Comparison of ENCODE assay signal across 15 cellular contexts in the genomic region with DNA sequence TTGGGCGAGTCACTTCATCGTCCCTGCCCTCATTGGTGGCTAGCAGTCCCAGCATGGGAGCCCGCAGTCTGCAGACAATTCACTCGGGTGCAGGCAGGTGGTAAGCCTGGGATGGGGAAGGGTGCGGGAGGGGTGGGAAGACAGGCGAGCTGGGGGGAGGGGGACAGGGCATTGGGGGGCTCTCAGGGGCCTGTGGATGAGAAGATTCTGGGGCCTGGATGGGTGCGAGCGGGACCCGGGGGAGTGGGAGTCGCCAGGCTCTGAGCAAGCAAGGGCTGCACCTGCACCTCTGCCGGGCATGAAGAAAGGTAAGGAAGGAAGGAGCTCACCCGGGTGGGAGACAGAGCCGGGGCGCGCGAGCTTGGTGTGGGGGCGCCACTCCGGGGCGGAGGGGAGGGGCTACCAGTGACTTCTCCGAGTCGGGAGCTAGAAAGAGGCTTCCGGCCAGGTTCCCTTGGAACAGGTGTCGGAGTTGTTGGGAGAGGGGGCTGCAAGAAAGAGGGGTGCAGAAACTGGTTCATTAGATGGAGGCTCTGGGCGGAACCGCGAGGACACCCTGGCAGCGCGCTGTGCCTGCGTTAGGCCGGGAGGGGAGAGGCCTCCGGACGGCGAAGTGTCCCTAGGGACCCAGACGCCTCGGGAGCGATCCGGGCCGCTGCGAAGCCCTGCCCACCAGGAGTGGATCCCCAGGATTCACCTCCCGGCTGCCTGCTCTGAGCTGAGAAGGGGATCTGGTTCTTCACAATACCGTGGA.
DNase-seq lines count a peak whose midpoint lies in the region; ATAC-seq, FAIRE-seq and TF ChIP-seq lines count a peak whose summit lies in the region.
"Had no signal": no experiment of that assay in that cellular context is flagged by ENCODE, and none has a peak within 500 bp of the region (broad histone marks: within the 10 kb centered on the region; RNA-seq: fewer than 3 reads in every experiment).

No MANE protein-coding gene starts in this region.

- H3K79me2 ChIP-seq in H1 (ENCODE audit: control insufficient read depth in 1 of 2, insufficient read depth in 2 of 2, low read length in 2 of 2): peaks cover 0 to 2% of the 10 kb centered on the region in 2 experiments; a peak in 1 of 4 replicates

- H3K4ac ChIP-seq in H1 (replicated peaks; ENCODE audit: insufficient read length, low read depth, low read length): no peak overlapping the region

- H4K91ac ChIP-seq in H1 (replicated peaks; ENCODE audit: insufficient read length, low read length): peak overlapping the region; percentile 51

- no peaks in the 10 kb centered on the region for H4K20me1 ChIP-seq in H1 (replicated peaks in 1 of 2; ENCODE audit: control insufficient read depth in 1 of 2, insufficient read depth in 2 of 2, low read length in 2 of 2)

- no peaks in the 10 kb centered on the region for H3K23me2 ChIP-seq in H1 (ENCODE audit: low read depth, low read length)

- H2BK5ac ChIP-seq in H1 (ENCODE audit: low read depth, low read length): peak overlapping the region; percentile 53; the same call in 1 of the 2 replicates

- no peak for FAIRE-seq in H1 (lab: Jason Lieb, UNC)
- FAIRE-seq: D721Med had no signal

- H3K18ac ChIP-seq in H1 (ENCODE audit: extremely low read depth, low read length): no peak overlapping the region; the same call in 1 of the 2 replicates

- no peak for TF ChIP-seq EP300 in H1 (IDR thresholded peaks at IDR 0.05; ENCODE audit: borderline replicate concordance in 1 of 2, low read depth in 2 of 2, low read length in 2 of 2)
- TF ChIP-seq EP300 in suprapubic skin (IDR thresholded peaks at IDR 0.05): no peak

- H4K8ac ChIP-seq in H1 (ENCODE audit: extremely low read depth, insufficient read depth, low read length): peak overlapping the region; percentile 28; the same call in 1 of the 2 replicates

- peak overlapping the region; percentile 83; the same call in 1 of the 2 replicates for H2AFZ ChIP-seq in H1 (ENCODE audit: low read length)

- H4K5ac ChIP-seq in H1 (ENCODE audit: insufficient read length, low read depth, low read length): no peak overlapping the region

- 29% methylated on average over 19 of the region's 41 CpGs; no CpG with 5 or more reads in 1 of the 2 experiments for WGBS in H1 (ENCODE audit: extremely low coverage in 1 of 2, insufficient coverage in 1 of 2, insufficient read length in 1 of 2, insufficient replicate concordance in 2 of 2, low coverage in 1 of 2, low lambda C conversion rate in 2 of 2, missing lambda C conversion rate in 1 of 2), 2 experiments
- 33% methylated on average over 41 of the region's 41 CpGs for WGBS in suprapubic skin

- no peaks in the 10 kb centered on the region for H3K79me1 ChIP-seq in H1 (ENCODE audit: low read depth, low read length)

- TF ChIP-seq RAD21 in H1 (IDR thresholded peaks at IDR 0.05 in 1 of 2, conservative IDR thresholded peaks at IDR 0.05 in 1 of 2; ENCODE audit: low read depth in 2 of 2, low read length in 2 of 2): no peak

- no peak overlapping the region for H3K23ac ChIP-seq in H1 (ENCODE audit: insufficient read length)

- peak overlapping the region; percentile 47 to 74; a peak in 3 of 4 replicates for H3K4me2 ChIP-seq in H1 (ENCODE audit: insufficient read depth in 1 of 2, low read depth in 2 of 2, low read length in 2 of 2)

- CTCF ChIA-PET in H1 (lab: Charles Lee; ENCODE audit: partially characterized antibody): interaction anchor here (0.5 to 5.2 kb wide), 16 partner anchors 9 to 471 kb away, joined by 3 to 45 read pairs (median 4); no protein-coding TSS in a partner anchor

- H3K9ac ChIP-seq in H1 (replicated peaks in 1 of 4; ENCODE audit: extremely low read depth in 1 of 4, low read depth in 3 of 4, low read length in 3 of 4): peak overlapping the region in 2 of 4 experiments; percentile 14 to 42; a peak in 1 of 7 replicates

- H3K4me3 ChIP-seq in H1 (ENCODE audit: extremely low read depth in 1 of 4, insufficient read depth in 2 of 4, low read depth in 3 of 4, low read length in 4 of 4) (peak overlapping the region; percentile 32 to 62 (median 48)), suprapubic skin (peak overlapping the region; percentile 11)
- H3K4me3 ChIP-seq: colonic mucosa had no signal

- H3K9me3 ChIP-seq in H1 (ENCODE audit: insufficient read depth in 2 of 2, low read depth in 1 of 2, low read length in 1 of 2) (peaks cover 0 to 5% of the 10 kb centered on the region in 2 experiments; a peak in 1 of 4 replicates), suprapubic skin (no peaks in the 10 kb centered on the region)
- H3K9me3 ChIP-seq: colonic mucosa had no signal

- POLR2A ChIA-PET in H1 (lab: Charles Lee; ENCODE audit: partially characterized antibody): interaction anchor here (1.0 to 1.3 kb wide), 3 partner anchors 120 to 383 kb away, joined by 3 read pairs; no protein-coding TSS in a partner anchor

- H3K27ac ChIP-seq in H1 (ENCODE audit: low read depth, low read length): no peak overlapping the region
- no peak overlapping the region for H3K27ac ChIP-seq in suprapubic skin
- H3K27ac ChIP-seq: 22Rv1, colonic mucosa had no signal

- 0 out of 2 replicates have a peak overlapping the region, but pooled peaks have one; percentile 8 for H2AK5ac ChIP-seq in H1 (ENCODE audit: low read depth, low read length)

- H3K36me3 ChIP-seq in H1 (ENCODE audit: control insufficient read depth in 2 of 4, insufficient read depth in 4 of 4, low read length in 3 of 4) (no peaks in the 10 kb centered on the region; a peak in 2 of 8 replicates), suprapubic skin (no peaks in the 10 kb centered on the region)
- H3K36me3 ChIP-seq: colonic mucosa had no signal

- H3K4me1 ChIP-seq in H1 (replicated peaks in 1 of 4; ENCODE audit: control insufficient read depth in 3 of 4, insufficient read depth in 4 of 4, low read length in 3 of 4) (peaks cover 0 to 13% (median 5%) of the 10 kb centered on the region in 4 experiments; a peak in 4 of 7 replicates), suprapubic skin (peaks cover 11% of the 10 kb centered on the region)
- H3K4me1 ChIP-seq: colonic mucosa had no signal

- no peak for TF ChIP-seq CTCF in H1 (IDR thresholded peaks at IDR 0.05; ENCODE audit: control extremely low read depth in 1 of 3, insufficient read depth in 1 of 3, low read depth in 1 of 3, low read length in 3 of 3)
- no peak for TF ChIP-seq CTCF in suprapubic skin (IDR thresholded peaks at IDR 0.05)

- ATAC-seq in left lobe of liver (peak; percentile 8), GM18520 (IDR thresholded peaks at IDR 0.05; ENCODE audit: unreplicated experiment) (no peak)

- DNase-seq in DMS53 (lab: John Stamatoyannopoulos, UW) (peak; percentile 70), DMS53 treated with DMSO at 0.1 percent for 48 hours (lab: John Stamatoyannopoulos, UW; ENCODE audit: unreplicated experiment) (no peak), H1 (ENCODE audit: low read depth in 1 of 2, low spot score in 2 of 2) (peak in 1 of 2 experiments; percentile 58), left lobe of liver (ENCODE audit: low spot score) (no peak), suprapubic skin (ENCODE audit: low spot score in 2 of 2) (no peak), CD1c-positive myeloid dendritic cell (ENCODE audit: extremely low spot score) (no peak)
- no peak for DNase-seq in stimulated activated CD4-positive, alpha-beta T cell treated with anti-CD3 and anti-CD28 coated beads, Interleukin-4, amount 100 ng/mL, for 1 hour
- DNase-seq: activated CD4-positive, alpha-beta memory T cell treated with anti-CD3 and anti-CD28 coated beads, Interleukin-2, amount 10 ng/mL, durations not matched to agents 7 days and 5 days; colonic mucosa; NCI-H446 treated with DMSO at 0.1 percent for 48 hours; stimulated activated CD4-positive, alpha-beta T cell treated with anti-CD3 and anti-CD28 coated beads, Interleukin-4, amount 100 ng/mL, for 4 hours; T1000 had no signal

- no peak overlapping the region; the same call in 1 of the 2 replicates for H2BK15ac ChIP-seq in H1 (ENCODE audit: low read length)

- H3K27me3 ChIP-seq in H1 (replicated peaks in 1 of 4; ENCODE audit: control insufficient read depth in 3 of 4, extremely low read depth in 1 of 4, insufficient read depth in 3 of 4, low read length in 3 of 4) (no peaks in the 10 kb centered on the region), suprapubic skin (peaks cover 20% of the 10 kb centered on the region)
- H3K27me3 ChIP-seq: colonic mucosa had no signal

- H3K14ac ChIP-seq in H1 (ENCODE audit: insufficient read length): no peak overlapping the region

- no peak overlapping the region for H2BK20ac ChIP-seq in H1 (ENCODE audit: low read length)

- no peak overlapping the region for H2BK120ac ChIP-seq in H1 (replicated peaks; ENCODE audit: low read depth, low read length)

- TF ChIP-seq POLR2A in H1 (IDR thresholded peaks at IDR 0.05; ENCODE audit: control extremely low read depth in 1 of 2, low read depth in 2 of 2, low read length in 2 of 2) (no peak), suprapubic skin (IDR thresholded peaks at IDR 0.05) (no peak)

- no peak overlapping the region for H2BK12ac ChIP-seq in H1 (ENCODE audit: low read depth, low read length)

- no peak overlapping the region for H3K56ac ChIP-seq in H1 (replicated peaks; ENCODE audit: insufficient read length, low read depth, low read length)

TF ChIP-seq in H1, 55 proteins besides CTCF, POLR2A, EP300 and RAD21:
- TF ChIP-seq KDM4A (IDR thresholded peaks at IDR 0.05; ENCODE audit: low read depth, low read length, severe bottlenecking): peak; percentile 40
- TF ChIP-seq KDM1A (IDR thresholded peaks at IDR 0.05; ENCODE audit: borderline replicate concordance, low read length): no peak
- no peak for TF ChIP-seq YY1 (IDR thresholded peaks at IDR 0.05; ENCODE audit: low read depth, low read length)
- no peak for TF ChIP-seq EZH2 (IDR thresholded peaks at IDR 0.05; ENCODE audit: low read depth, low read length, severe bottlenecking)
- TF ChIP-seq TAF1 (IDR thresholded peaks at IDR 0.05; ENCODE audit: low read depth, low read length): no peak
- no peak for TF ChIP-seq ATF2 (IDR thresholded peaks at IDR 0.05; ENCODE audit: low read length)
- no peak for TF ChIP-seq GTF2F1 (IDR thresholded peaks at IDR 0.05; ENCODE audit: borderline replicate concordance, low read depth, low read length)
- peak; percentile 77 for TF ChIP-seq ASH2L (IDR thresholded peaks at IDR 0.05; ENCODE audit: low read length)
TF ChIP-seq in H1: peak in this region for 2.
